ENCODE assay signal across 2 cellular contexts in genomic region chr20:31617432-31618104, GRCh38.
TF ChIP-seq lines count a peak whose summit lies in the region.

No MANE protein-coding gene starts in this region.

TF ChIP-seq in GM12891, 5 proteins besides CTCF, POLR2A, EP300 and RAD21 (continued from another document):
- peak; percentile 78 for TF ChIP-seq SPI1 (IDR thresholded peaks at IDR 0.05; ENCODE audit: low read depth, low read length)

TF ChIP-seq in H1, 55 proteins besides CTCF, POLR2A, EP300 and RAD21 (continued from another document):
- TF ChIP-seq PHF8 (conservative IDR thresholded peaks at IDR 0.05; ENCODE audit: low read depth, low read length), result no peak
- no peak for TF ChIP-seq RBBP5 (IDR thresholded peaks at IDR 0.05; ENCODE audit: borderline replicate concordance, low read depth, low read length)
- no peak for TF ChIP-seq CHD1 (IDR thresholded peaks at IDR 0.05; ENCODE audit: low read depth, low read length)
- TF ChIP-seq CTBP2 (IDR thresholded peaks at IDR 0.05; ENCODE audit: borderline replicate concordance, insufficient read depth, insufficient read length, low read length), result no peak
- TF ChIP-seq TAF7 (optimal IDR thresholded peaks at IDR 0.05; ENCODE audit: borderline replicate concordance, low read depth, low read length), result no peak
- TF ChIP-seq ATF3 (IDR thresholded peaks at IDR 0.05; ENCODE audit: insufficient read depth, low read depth, low read length), result no peak
- TF ChIP-seq BRCA1 (IDR thresholded peaks at IDR 0.05; ENCODE audit: low read depth, low read length), result no peak
- no peak for TF ChIP-seq SP4 (IDR thresholded peaks at IDR 0.05; ENCODE audit: low read length)
- TF ChIP-seq EGR1 (IDR thresholded peaks at IDR 0.05; ENCODE audit: borderline replicate concordance, low read depth, low read length), result no peak
- TF ChIP-seq E2F6 (IDR thresholded peaks at IDR 0.05), result no peak
- no peak for TF ChIP-seq GTF2F1 (IDR thresholded peaks at IDR 0.05; ENCODE audit: borderline replicate concordance, low read depth, low read length)
- no peak for TF ChIP-seq POLR2AphosphoS5 (IDR thresholded peaks at IDR 0.05; ENCODE audit: low read depth, low read length)
- TF ChIP-seq SIN3A (conservative IDR thresholded peaks at IDR 0.05 in 1 of 2, IDR thresholded peaks at IDR 0.05 in 1 of 2; ENCODE audit: low read depth in 1 of 2, low read length in 2 of 2), result no peak
- TF ChIP-seq TBP (IDR thresholded peaks at IDR 0.05; ENCODE audit: low read depth, low read length), result no peak
